ENCODE assay signal across 1 cellular context in the genomic region with DNA sequence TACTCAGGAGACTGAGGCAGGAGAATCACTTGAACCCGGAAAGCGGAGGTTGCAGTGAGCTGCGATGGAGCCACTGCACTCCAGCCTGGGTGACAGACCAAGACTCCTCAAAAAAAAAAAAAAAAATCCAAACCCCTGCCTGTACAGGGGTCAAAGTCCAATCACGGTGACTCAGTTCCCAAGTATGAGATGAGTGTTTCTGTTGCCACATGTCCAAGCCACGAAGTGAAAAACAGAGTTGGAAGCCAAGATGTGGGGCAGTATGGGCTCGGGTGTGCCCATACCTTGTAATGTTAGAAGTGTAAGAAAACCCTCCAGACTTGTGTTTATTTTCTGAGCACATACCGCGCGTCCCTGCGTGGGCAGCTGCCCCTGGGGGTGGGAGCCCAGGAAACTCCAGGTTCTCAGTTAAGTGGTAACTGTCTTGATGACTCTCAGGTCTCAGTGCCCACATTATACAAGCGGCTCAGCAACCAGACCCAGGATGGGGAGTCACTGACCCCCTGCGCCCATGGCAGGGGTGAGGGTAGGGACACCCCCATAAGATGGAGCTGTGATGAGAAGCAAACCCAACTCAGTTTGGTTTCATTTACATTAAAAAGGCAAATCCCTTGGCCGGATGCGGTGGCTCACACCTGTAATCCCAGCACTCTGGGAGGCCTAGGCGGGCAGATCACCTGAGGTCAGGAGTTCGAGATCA.
TF ChIP-seq lines count a peak whose summit lies in the region.

No MANE protein-coding gene starts in this region.

TF ChIP-seq in GM12878, 131 proteins besides CTCF, POLR2A, EP300 and RAD21 (continued from another document and continues in another):
- TF ChIP-seq, protein P1, sequence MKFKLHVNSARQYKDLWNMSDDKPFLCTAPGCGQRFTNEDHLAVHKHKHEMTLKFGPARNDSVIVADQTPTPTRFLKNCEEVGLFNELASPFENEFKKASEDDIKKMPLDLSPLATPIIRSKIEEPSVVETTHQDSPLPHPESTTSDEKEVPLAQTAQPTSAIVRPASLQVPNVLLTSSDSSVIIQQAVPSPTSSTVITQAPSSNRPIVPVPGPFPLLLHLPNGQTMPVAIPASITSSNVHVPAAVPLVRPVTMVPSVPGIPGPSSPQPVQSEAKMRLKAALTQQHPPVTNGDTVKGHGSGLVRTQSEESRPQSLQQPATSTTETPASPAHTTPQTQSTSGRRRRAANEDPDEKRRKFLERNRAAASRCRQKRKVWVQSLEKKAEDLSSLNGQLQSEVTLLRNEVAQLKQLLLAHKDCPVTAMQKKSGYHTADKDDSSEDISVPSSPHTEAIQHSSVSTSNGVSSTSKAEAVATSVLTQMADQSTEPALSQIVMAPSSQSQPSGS (IDR thresholded peaks at IDR 0.05; ENCODE audit: low read length) = no peak; the same call in 1 of the 2 replicates
- TF ChIP-seq RBBP5 (conservative IDR thresholded peaks at IDR 0.05) (no peak), CHD4 (IDR thresholded peaks at IDR 0.05) (no peak), CHD2 (IDR thresholded peaks at IDR 0.05; ENCODE audit: borderline replicate concordance, low read depth, low read length) (no peak), YY1 (IDR thresholded peaks at IDR 0.05; ENCODE audit: low read depth, low read length) (no peak), KLF5 (IDR thresholded peaks at IDR 0.05; ENCODE audit: partially characterized antibody) (peak; percentile 55), IKZF1 (conservative IDR thresholded peaks at IDR 0.05) (peak; percentile 94), TCF3 (IDR thresholded peaks at IDR 0.05; ENCODE audit: borderline replicate concordance, insufficient read depth, low read depth, low read length) (no peak), POLR2AphosphoS2 (IDR thresholded peaks at IDR 0.05; ENCODE audit: low read depth, low read length) (no peak), POLR2AphosphoS5 (IDR thresholded peaks at IDR 0.05; ENCODE audit: low read length) (no peak), DPF2 (IDR thresholded peaks at IDR 0.05) (peak; percentile 93), HDGF (IDR thresholded peaks at IDR 0.05) (no peak), RB1 (IDR thresholded peaks at IDR 0.05; ENCODE audit: borderline replicate concordance) (0 out of 2 replicates have a peak, but pooled peaks have one; percentile 23), TBL1XR1 (IDR thresholded peaks at IDR 0.05; ENCODE audit: low read depth, low read length) (peak; percentile 73; the same call in 1 of the 2 replicates), YBX1 (IDR thresholded peaks at IDR 0.05) (no peak), BACH1 (IDR thresholded peaks at IDR 0.05; ENCODE audit: borderline replicate concordance) (peak; percentile 66; the same call in 1 of the 2 replicates), SUZ12 (IDR thresholded peaks at IDR 0.05; ENCODE audit: unreplicated experiment) (no peak), SMAD5 (IDR thresholded peaks at IDR 0.05; ENCODE audit: low read depth) (no peak), CREB1 (IDR thresholded peaks at IDR 0.05; ENCODE audit: low read depth) (no peak), ZZZ3 (IDR thresholded peaks at IDR 0.05; ENCODE audit: control insufficient read depth, insufficient read length, low read depth) (no peak), RFX5 (IDR thresholded peaks at IDR 0.05; ENCODE audit: low read depth, low read length) (no peak), TARDBP (IDR thresholded peaks at IDR 0.05; ENCODE audit: borderline replicate concordance) (no peak), NR2F1 (conservative IDR thresholded peaks at IDR 0.05) (peak; percentile 95), HDAC2 (IDR thresholded peaks at IDR 0.05) (no peak), SIX5 (IDR thresholded peaks at IDR 0.05; ENCODE audit: low read depth, low read length, severe bottlenecking) (no peak), FOS (IDR thresholded peaks at IDR 0.05; ENCODE audit: borderline replicate concordance, extremely low read depth, insufficient read length) (no peak), RAD51 (IDR thresholded peaks at IDR 0.05) (peak; percentile 36)
- TF ChIP-seq, protein P2, sequence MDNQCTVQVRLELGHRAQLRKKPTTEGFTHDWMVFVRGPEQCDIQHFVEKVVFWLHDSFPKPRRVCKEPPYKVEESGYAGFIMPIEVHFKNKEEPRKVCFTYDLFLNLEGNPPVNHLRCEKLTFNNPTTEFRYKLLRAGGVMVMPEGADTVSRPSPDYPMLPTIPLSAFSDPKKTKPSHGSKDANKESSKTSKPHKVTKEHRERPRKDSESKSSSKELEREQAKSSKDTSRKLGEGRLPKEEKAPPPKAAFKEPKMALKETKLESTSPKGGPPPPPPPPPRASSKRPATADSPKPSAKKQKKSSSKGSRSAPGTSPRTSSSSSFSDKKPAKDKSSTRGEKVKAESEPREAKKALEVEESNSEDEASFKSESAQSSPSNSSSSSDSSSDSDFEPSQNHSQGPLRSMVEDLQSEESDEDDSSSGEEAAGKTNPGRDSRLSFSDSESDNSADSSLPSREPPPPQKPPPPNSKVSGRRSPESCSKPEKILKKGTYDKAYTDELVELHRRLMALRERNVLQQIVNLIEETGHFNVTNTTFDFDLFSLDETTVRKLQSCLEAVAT (IDR thresholded peaks at IDR 0.05) = no peak
- TF ChIP-seq, protein P3, sequence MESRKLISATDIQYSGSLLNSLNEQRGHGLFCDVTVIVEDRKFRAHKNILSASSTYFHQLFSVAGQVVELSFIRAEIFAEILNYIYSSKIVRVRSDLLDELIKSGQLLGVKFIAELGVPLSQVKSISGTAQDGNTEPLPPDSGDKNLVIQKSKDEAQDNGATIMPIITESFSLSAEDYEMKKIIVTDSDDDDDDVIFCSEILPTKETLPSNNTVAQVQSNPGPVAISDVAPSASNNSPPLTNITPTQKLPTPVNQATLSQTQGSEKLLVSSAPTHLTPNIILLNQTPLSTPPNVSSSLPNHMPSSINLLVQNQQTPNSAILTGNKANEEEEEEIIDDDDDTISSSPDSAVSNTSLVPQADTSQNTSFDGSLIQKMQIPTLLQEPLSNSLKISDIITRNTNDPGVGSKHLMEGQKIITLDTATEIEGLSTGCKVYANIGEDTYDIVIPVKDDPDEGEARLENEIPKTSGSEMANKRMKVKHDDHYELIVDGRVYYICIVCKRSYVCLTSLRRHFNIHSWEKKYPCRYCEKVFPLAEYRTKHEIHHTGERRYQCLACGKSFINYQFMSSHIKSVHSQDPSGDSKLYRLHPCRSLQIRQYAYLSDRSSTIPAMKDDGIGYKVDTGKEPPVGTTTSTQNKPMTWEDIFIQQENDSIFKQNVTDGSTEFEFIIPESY (IDR thresholded peaks at IDR 0.05) = no peak
- TF ChIP-seq, protein P4, sequence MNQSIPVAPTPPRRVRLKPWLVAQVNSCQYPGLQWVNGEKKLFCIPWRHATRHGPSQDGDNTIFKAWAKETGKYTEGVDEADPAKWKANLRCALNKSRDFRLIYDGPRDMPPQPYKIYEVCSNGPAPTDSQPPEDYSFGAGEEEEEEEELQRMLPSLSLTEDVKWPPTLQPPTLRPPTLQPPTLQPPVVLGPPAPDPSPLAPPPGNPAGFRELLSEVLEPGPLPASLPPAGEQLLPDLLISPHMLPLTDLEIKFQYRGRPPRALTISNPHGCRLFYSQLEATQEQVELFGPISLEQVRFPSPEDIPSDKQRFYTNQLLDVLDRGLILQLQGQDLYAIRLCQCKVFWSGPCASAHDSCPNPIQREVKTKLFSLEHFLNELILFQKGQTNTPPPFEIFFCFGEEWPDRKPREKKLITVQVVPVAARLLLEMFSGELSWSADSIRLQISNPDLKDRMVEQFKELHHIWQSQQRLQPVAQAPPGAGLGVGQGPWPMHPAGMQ (IDR thresholded peaks at IDR 0.05; ENCODE audit: borderline replicate concordance) = no peak
- TF ChIP-seq, protein P5, sequence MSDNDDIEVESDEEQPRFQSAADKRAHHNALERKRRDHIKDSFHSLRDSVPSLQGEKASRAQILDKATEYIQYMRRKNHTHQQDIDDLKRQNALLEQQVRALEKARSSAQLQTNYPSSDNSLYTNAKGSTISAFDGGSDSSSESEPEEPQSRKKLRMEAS (IDR thresholded peaks at IDR 0.05; ENCODE audit: low read depth, low read length) = no peak
- TF ChIP-seq, protein P6, sequence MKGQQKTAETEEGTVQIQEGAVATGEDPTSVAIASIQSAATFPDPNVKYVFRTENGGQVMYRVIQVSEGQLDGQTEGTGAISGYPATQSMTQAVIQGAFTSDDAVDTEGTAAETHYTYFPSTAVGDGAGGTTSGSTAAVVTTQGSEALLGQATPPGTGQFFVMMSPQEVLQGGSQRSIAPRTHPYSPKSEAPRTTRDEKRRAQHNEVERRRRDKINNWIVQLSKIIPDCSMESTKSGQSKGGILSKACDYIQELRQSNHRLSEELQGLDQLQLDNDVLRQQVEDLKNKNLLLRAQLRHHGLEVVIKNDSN (IDR thresholded peaks at IDR 0.05; ENCODE audit: borderline replicate concordance, extremely low read length, insufficient read depth, low read depth, low read length) = no peak
- TF ChIP-seq, protein P7, sequence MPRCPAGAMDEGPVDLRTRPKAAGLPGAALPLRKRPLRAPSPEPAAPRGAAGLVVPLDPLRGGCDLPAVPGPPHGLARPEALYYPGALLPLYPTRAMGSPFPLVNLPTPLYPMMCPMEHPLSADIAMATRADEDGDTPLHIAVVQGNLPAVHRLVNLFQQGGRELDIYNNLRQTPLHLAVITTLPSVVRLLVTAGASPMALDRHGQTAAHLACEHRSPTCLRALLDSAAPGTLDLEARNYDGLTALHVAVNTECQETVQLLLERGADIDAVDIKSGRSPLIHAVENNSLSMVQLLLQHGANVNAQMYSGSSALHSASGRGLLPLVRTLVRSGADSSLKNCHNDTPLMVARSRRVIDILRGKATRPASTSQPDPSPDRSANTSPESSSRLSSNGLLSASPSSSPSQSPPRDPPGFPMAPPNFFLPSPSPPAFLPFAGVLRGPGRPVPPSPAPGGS (IDR thresholded peaks at IDR 0.05; ENCODE audit: borderline replicate concordance, insufficient read depth, low read depth, low read length, poor library complexity, severe bottlenecking) = no peak
- TF ChIP-seq, protein P8, sequence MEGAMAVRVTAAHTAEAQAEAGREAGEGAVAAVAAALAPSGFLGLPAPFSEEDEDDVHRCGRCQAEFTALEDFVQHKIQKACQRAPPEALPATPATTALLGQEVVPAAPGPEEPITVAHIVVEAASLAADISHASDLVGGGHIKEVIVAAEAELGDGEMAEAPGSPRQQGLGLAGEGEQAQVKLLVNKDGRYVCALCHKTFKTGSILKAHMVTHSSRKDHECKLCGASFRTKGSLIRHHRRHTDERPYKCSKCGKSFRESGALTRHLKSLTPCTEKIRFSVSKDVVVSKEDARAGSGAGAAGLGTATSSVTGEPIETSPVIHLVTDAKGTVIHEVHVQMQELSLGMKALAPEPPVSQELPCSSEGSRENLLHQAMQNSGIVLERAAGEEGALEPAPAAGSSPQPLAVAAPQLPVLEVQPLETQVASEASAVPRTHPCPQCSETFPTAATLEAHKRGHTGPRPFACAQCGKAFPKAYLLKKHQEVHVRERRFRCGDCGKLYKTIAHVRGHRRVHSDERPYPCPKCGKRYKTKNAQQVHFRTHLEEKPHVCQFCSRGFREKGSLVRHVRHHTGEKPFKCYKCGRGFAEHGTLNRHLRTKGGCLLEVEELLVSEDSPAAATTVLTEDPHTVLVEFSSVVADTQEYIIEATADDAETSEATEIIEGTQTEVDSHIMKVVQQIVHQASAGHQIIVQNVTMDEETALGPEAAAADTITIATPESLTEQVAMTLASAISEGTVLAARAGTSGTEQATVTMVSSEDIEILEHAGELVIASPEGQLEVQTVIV (IDR thresholded peaks at IDR 0.05; ENCODE audit: borderline replicate concordance, partially characterized antibody) = no peak
- TF ChIP-seq, protein P9, sequence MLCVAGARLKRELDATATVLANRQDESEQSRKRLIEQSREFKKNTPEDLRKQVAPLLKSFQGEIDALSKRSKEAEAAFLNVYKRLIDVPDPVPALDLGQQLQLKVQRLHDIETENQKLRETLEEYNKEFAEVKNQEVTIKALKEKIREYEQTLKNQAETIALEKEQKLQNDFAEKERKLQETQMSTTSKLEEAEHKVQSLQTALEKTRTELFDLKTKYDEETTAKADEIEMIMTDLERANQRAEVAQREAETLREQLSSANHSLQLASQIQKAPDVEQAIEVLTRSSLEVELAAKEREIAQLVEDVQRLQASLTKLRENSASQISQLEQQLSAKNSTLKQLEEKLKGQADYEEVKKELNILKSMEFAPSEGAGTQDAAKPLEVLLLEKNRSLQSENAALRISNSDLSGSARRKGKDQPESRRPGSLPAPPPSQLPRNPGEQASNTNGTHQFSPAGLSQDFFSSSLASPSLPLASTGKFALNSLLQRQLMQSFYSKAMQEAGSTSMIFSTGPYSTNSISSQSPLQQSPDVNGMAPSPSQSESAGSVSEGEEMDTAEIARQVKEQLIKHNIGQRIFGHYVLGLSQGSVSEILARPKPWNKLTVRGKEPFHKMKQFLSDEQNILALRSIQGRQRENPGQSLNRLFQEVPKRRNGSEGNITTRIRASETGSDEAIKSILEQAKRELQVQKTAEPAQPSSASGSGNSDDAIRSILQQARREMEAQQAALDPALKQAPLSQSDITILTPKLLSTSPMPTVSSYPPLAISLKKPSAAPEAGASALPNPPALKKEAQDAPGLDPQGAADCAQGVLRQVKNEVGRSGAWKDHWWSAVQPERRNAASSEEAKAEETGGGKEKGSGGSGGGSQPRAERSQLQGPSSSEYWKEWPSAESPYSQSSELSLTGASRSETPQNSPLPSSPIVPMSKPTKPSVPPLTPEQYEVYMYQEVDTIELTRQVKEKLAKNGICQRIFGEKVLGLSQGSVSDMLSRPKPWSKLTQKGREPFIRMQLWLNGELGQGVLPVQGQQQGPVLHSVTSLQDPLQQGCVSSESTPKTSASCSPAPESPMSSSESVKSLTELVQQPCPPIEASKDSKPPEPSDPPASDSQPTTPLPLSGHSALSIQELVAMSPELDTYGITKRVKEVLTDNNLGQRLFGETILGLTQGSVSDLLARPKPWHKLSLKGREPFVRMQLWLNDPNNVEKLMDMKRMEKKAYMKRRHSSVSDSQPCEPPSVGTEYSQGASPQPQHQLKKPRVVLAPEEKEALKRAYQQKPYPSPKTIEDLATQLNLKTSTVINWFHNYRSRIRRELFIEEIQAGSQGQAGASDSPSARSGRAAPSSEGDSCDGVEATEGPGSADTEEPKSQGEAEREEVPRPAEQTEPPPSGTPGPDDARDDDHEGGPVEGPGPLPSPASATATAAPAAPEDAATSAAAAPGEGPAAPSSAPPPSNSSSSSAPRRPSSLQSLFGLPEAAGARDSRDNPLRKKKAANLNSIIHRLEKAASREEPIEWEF (IDR thresholded peaks at IDR 0.05; ENCODE audit: insufficient replicate concordance, low read depth, low read length) = no peak
- TF ChIP-seq, protein P10, sequence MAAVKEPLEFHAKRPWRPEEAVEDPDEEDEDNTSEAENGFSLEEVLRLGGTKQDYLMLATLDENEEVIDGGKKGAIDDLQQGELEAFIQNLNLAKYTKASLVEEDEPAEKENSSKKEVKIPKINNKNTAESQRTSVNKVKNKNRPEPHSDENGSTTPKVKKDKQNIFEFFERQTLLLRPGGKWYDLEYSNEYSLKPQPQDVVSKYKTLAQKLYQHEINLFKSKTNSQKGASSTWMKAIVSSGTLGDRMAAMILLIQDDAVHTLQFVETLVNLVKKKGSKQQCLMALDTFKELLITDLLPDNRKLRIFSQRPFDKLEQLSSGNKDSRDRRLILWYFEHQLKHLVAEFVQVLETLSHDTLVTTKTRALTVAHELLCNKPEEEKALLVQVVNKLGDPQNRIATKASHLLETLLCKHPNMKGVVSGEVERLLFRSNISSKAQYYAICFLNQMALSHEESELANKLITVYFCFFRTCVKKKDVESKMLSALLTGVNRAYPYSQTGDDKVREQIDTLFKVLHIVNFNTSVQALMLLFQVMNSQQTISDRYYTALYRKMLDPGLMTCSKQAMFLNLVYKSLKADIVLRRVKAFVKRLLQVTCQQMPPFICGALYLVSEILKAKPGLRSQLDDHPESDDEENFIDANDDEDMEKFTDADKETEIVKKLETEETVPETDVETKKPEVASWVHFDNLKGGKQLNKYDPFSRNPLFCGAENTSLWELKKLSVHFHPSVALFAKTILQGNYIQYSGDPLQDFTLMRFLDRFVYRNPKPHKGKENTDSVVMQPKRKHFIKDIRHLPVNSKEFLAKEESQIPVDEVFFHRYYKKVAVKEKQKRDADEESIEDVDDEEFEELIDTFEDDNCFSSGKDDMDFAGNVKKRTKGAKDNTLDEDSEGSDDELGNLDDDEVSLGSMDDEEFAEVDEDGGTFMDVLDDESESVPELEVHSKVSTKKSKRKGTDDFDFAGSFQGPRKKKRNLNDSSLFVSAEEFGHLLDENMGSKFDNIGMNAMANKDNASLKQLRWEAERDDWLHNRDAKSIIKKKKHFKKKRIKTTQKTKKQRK (IDR thresholded peaks at IDR 0.05; ENCODE audit: low read depth, low read length) = no peak
